8 cellular contexts compared by ENCODE assay signal in the genomic region with DNA sequence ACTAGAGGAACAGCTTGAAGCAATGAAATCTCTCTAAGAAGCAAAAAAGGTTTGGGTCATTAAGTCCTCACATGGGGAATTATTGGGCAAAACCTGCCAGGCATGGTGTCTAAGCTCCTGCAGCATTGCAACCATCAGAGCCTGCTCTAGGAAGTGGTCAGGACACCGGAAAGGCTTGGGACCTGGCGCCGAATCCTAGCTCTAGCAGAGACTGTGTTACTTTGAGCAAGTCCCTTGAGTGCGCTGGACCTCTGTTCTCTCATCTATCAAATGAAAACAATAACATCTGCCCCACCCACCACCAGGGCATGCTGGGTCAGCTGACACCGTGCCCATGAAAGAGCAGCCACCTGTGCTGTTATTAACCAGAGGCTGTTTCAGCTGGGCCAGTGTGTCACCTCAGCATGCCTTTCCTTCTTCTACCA. TPM values are rescaled to one million over a fixed set of nuclear protein-coding genes. Genes with fewer than 3 reads are reported as not detected.
DNase-seq lines count a peak whose midpoint lies in the region; ATAC-seq, FAIRE-seq and TF ChIP-seq lines count a peak whose summit lies in the region.
"Had no signal": no experiment of that assay in that cellular context is flagged by ENCODE, and none has a peak within 500 bp of the region (broad histone marks: within the 10 kb centered on the region; RNA-seq: fewer than 3 reads in every experiment).

No MANE protein-coding gene starts in this region.

- 100% methylated on average over 3 of the region's 5 CpGs; no CpG with 5 or more reads in 1 of the 2 experiments for WGBS in IMR-90 (ENCODE audit: extremely low coverage in 2 of 2, insufficient read length in 1 of 2), 2 experiments

- no peak overlapping the region for H3K56ac ChIP-seq in IMR-90 (ENCODE audit: extremely low read depth, insufficient read depth, low read length)

- peaks cover 29% of the 10 kb centered on the region for H3K9me1 ChIP-seq in IMR-90 (ENCODE audit: insufficient read depth, low read length)

- H3K27me3 ChIP-seq in IMR-90 (ENCODE audit: control insufficient read depth, insufficient read depth, low read length): no peaks in the 10 kb centered on the region

- peak overlapping the region; percentile 63; the same call in 1 of the 2 replicates for H3K4ac ChIP-seq in IMR-90 (ENCODE audit: low read depth, low read length)

- H2BK15ac ChIP-seq in IMR-90 (ENCODE audit: low read depth, low read length): no peak overlapping the region

- no peak for FAIRE-seq in frontal cortex (lab: Jason Lieb, UNC)

- H3K18ac ChIP-seq in IMR-90 (ENCODE audit: low read depth, low read length): no peak overlapping the region

- peaks cover 41 to 74% of the 10 kb centered on the region in 2 experiments for H3K79me1 ChIP-seq in IMR-90 (ENCODE audit: low read depth in 1 of 2, low read length in 2 of 2)

- peaks cover 14% of the 10 kb centered on the region for H3K36me3 ChIP-seq in IMR-90 (ENCODE audit: control insufficient read depth, insufficient read depth, low read length)

- no peak overlapping the region for H2AK9ac ChIP-seq in IMR-90 (replicated peaks; ENCODE audit: low read depth, low read length, poor library complexity)

- H4K5ac ChIP-seq in IMR-90 (ENCODE audit: low read depth, low read length): no peak overlapping the region

- H3K4me3 ChIP-seq in IMR-90 (ENCODE audit: insufficient read depth, low read depth, low read length): no peak overlapping the region

- H4K91ac ChIP-seq in IMR-90 (ENCODE audit: insufficient read depth, low read depth, low read length): no peak overlapping the region

- H3K23ac ChIP-seq in IMR-90 (ENCODE audit: low read depth, low read length): no peak overlapping the region

- H3K27me3 Mint-ChIP-seq in stimulated activated naive B cell treated with anti-CD40 and anti-IgM and Interleukin-4, amounts not matched to agents 10 μg/mL and 1 μg/mL and 100 μg/mL, for 72 hours: no peaks in the 10 kb centered on the region

- intact Hi-C loops in IMR-90 (cut with micrococcal nuclease): no loop called here
- intact Hi-C loops in left colon (cut with DNase I, micrococcal nuclease): no loop called here

- peak overlapping the region; percentile 52; the same call in 1 of the 2 replicates for H3K27ac ChIP-seq in IMR-90 (ENCODE audit: insufficient read depth, low read length)
- peak overlapping the region; percentile 70 for H3K27ac ChIP-seq in VCaP

- peaks cover 47% of the 10 kb centered on the region for H4K20me1 ChIP-seq in IMR-90 (ENCODE audit: insufficient read depth, low read length)

- TF ChIP-seq CTCF in IMR-90 (conservative IDR thresholded peaks at IDR 0.05; ENCODE audit: low read depth, low read length) (no peak), VCaP (conservative IDR thresholded peaks at IDR 0.05) (no peak)

- H3K4me1 ChIP-seq in IMR-90 (ENCODE audit: control insufficient read depth, insufficient read depth, low read length): peaks cover 25% of the 10 kb centered on the region

- TF ChIP-seq RAD21 in IMR-90 (IDR thresholded peaks at IDR 0.05; ENCODE audit: low read length): no peak

- in situ Hi-C loops in IMR-90 (cut with MboI; ENCODE audit: low sequenced_read_pairs): loop anchor here (25.0 kb wide), 1 partner anchor 247 kb away; no protein-coding TSS in a partner anchor

- CTCF ChIA-PET in IMR-90 (lab: Yijun Ruan, JAX): no interaction called here

- no peak overlapping the region for H3K9ac ChIP-seq in IMR-90 (ENCODE audit: low read depth, low read length)

- peak overlapping the region; percentile 91 for H3K27ac Mint-ChIP-seq in stimulated activated naive B cell treated with anti-CD40 and anti-IgM and Interleukin-4, amounts not matched to agents 10 μg/mL and 1 μg/mL and 100 μg/mL, for 72 hours

- no peak overlapping the region for H2BK20ac ChIP-seq in IMR-90 (ENCODE audit: low read depth, low read length)

- peaks cover 43 to 91% of the 10 kb centered on the region in 2 donors for H3K4me1 Mint-ChIP-seq in stimulated activated naive B cell treated with anti-CD40 and anti-IgM and Interleukin-4, amounts not matched to agents 10 μg/mL and 1 μg/mL and 100 μg/mL, for 72 hours

- no peak for TF ChIP-seq POLR2A in IMR-90 (IDR thresholded peaks at IDR 0.05; ENCODE audit: low read depth, low read length)

- no TSS peak for BruUV-seq in IMR-90 (replicated peaks; lab: Mats Ljungman, UMichigan)

- no peak overlapping the region for H2AFZ ChIP-seq in IMR-90 (replicated peaks; ENCODE audit: low read length, poor library complexity)

- H2BK120ac ChIP-seq in IMR-90 (ENCODE audit: low read depth, low read length): no peak overlapping the region; the same call in 1 of the 2 replicates

- no peak overlapping the region for H3K14ac ChIP-seq in IMR-90 (replicated peaks; ENCODE audit: low read depth, low read length)

- no peak for DNase-seq in IMR-90
- DNase-seq in left colon: peak; percentile 74 to 85
- DNase-seq in stimulated activated naive B cell treated with anti-CD40 and anti-IgM and Interleukin-4, amounts not matched to agents 10 μg/mL and 1 μg/mL and 100 μg/mL, for 72 hours: no peak
- DNase-seq in DMS79 treated with DMSO at 0.1 percent for 48 hours (lab: John Stamatoyannopoulos, UW): no peak
- DNase-seq in frontal cortex (ENCODE audit: low spot score in 2 of 2): no peak
- DNase-seq: amygdala had no signal

- peak overlapping the region; percentile 30 for H2BK5ac ChIP-seq in IMR-90 (ENCODE audit: low read depth, low read length, poor library complexity, severe bottlenecking)

- dilution Hi-C loops in IMR-90 (cut with HindIII; ENCODE audit: low sequenced_read_pairs, unreplicated experiment): no loop called here

- no peak overlapping the region for H4K8ac ChIP-seq in IMR-90 (ENCODE audit: low read depth in 2 of 2, low read length in 2 of 2)

- no peaks in the 10 kb centered on the region for H3K9me3 ChIP-seq in IMR-90 (ENCODE audit: control insufficient read depth, insufficient read depth, low read length)

- H3K9me3 Mint-ChIP-seq in stimulated activated naive B cell treated with anti-CD40 and anti-IgM and Interleukin-4, amounts not matched to agents 10 μg/mL and 1 μg/mL and 100 μg/mL, for 72 hours: no peaks in the 10 kb centered on the region

- POLR2A ChIA-PET in IMR-90 (lab: Charles Lee; ENCODE audit: unreplicated experiment): no interaction called here

- H3K4me2 ChIP-seq in IMR-90 (ENCODE audit: low read depth, low read length): no peak overlapping the region

- H2AK5ac ChIP-seq in IMR-90 (ENCODE audit: low read depth, low read length): peak overlapping the region; percentile 68

- H3K36me3 Mint-ChIP-seq in stimulated activated naive B cell treated with anti-CD40 and anti-IgM and Interleukin-4, amounts not matched to agents 10 μg/mL and 1 μg/mL and 100 μg/mL, for 72 hours: peaks cover 24 to 46% of the 10 kb centered on the region in 2 donors

- no peak for ATAC-seq in IMR-90 (ENCODE audit: low read depth)
- peak; percentile 76 for ATAC-seq in left colon
- ATAC-seq in stimulated activated naive B cell treated with anti-CD40 and anti-IgM and Interleukin-4, amounts not matched to agents 10 μg/mL and 1 μg/mL and 100 μg/mL, for 72 hours (replicated peaks): peak; percentile 16 to 31
- ATAC-seq in HG03565 (IDR thresholded peaks at IDR 0.05; ENCODE audit: unreplicated experiment): no peak

- no peak overlapping the region for H3K4me3 Mint-ChIP-seq in stimulated activated naive B cell treated with anti-CD40 and anti-IgM and Interleukin-4, amounts not matched to agents 10 μg/mL and 1 μg/mL and 100 μg/mL, for 72 hours

TF ChIP-seq in IMR-90, 13 proteins besides CTCF, POLR2A, EP300 and RAD21 (continues in another document):
- no peak for TF ChIP-seq MAFK (IDR thresholded peaks at IDR 0.05; ENCODE audit: low read depth, low read length)
- no peak for TF ChIP-seq CHD1 (IDR thresholded peaks at IDR 0.05; ENCODE audit: low read depth, low read length)
- no peak for TF ChIP-seq RFX5 (IDR thresholded peaks at IDR 0.05; ENCODE audit: low read depth, low read length)
- TF ChIP-seq MXI1 (IDR thresholded peaks at IDR 0.05; ENCODE audit: borderline replicate concordance, low read depth, low read length): no peak
- no peak for TF ChIP-seq RCOR1 (IDR thresholded peaks at IDR 0.05; ENCODE audit: insufficient replicate concordance, low read length)
- TF ChIP-seq, protein P1, sequence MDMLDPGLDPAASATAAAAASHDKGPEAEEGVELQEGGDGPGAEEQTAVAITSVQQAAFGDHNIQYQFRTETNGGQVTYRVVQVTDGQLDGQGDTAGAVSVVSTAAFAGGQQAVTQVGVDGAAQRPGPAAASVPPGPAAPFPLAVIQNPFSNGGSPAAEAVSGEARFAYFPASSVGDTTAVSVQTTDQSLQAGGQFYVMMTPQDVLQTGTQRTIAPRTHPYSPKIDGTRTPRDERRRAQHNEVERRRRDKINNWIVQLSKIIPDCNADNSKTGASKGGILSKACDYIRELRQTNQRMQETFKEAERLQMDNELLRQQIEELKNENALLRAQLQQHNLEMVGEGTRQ (IDR thresholded peaks at IDR 0.05; ENCODE audit: low read depth, low read length): no peak
- TF ChIP-seq SMC3 (IDR thresholded peaks at IDR 0.05; ENCODE audit: low read depth, low read length): no peak
- TF ChIP-seq NFE2L2 (IDR thresholded peaks at IDR 0.05; ENCODE audit: low read depth, low read length): no peak

RNA-seq across cellular contexts. Expression of gene TMEM127, which starts 6.3 kb away (rescaled TPM):
- total RNA-seq in IMR-90 (2012; rRNA removed) (20.0 and 35.7 TPM in 2 replicates), left colon (100 to 1,000 TPM in 1 of 2 donors, 10 to 100 TPM in 1; 86.2 to 111 TPM), frontal cortex (14.7 TPM)
- polyA plus RNA-seq in IMR-90 (2012; rRNA removed): 47.6 and 52.2 TPM in 2 replicates
- 15.4 and 45.4 TPM in 2 replicates for polyA plus RNA-seq in IMR-90 (2012; cell fraction: cytosol; rRNA removed)
- 28.8 and 33.4 TPM in 2 replicates for polyA plus RNA-seq in IMR-90 (2012; cell fraction: nucleus; rRNA removed; ENCODE audit: low replicate concordance)

RNA-seq across cellular contexts. Expression of gene CIAO1, which starts 6.5 kb away (rescaled TPM):
- total RNA-seq in IMR-90 (2012; rRNA removed) (85.5 and 94.3 TPM in 2 replicates), left colon (10 to 100 TPM; 61.7 to 68.8 TPM), frontal cortex (74.6 TPM)
- polyA plus RNA-seq in IMR-90 (2012; rRNA removed): 78.8 and 81.1 TPM in 2 replicates
- 70.6 and 76.8 TPM in 2 replicates for polyA plus RNA-seq in IMR-90 (2012; cell fraction: cytosol; rRNA removed)
- 68.9 and 97.1 TPM in 2 replicates for polyA plus RNA-seq in IMR-90 (2012; cell fraction: nucleus; rRNA removed; ENCODE audit: low replicate concordance)

RNA-seq across cellular contexts. Expression of gene SNRNP200, which starts 45.8 kb away (rescaled TPM):
- total RNA-seq in IMR-90 (2012; rRNA removed) (44.1 and 44.2 TPM in 2 replicates), left colon (10 to 100 TPM; 84.8 to 94.7 TPM), frontal cortex (41.6 TPM)
- 108 TPM in 2 replicates for polyA plus RNA-seq in IMR-90 (2012; rRNA removed)
- 51.0 and 82.3 TPM in 2 replicates for polyA plus RNA-seq in IMR-90 (2012; cell fraction: cytosol; rRNA removed)
- polyA plus RNA-seq in IMR-90 (2012; cell fraction: nucleus; rRNA removed; ENCODE audit: low replicate concordance): 226 and 252 TPM in 2 replicates

RNA-seq across cellular contexts. Expression of gene STARD7, which starts 50.9 kb away (rescaled TPM):
- total RNA-seq in IMR-90 (2012; rRNA removed) (138 and 189 TPM in 2 replicates), left colon (100 to 1,000 TPM; 125 to 127 TPM), frontal cortex (174 TPM)
- 51.1 and 61.7 TPM in 2 replicates for polyA plus RNA-seq in IMR-90 (2012; rRNA removed)
- 17.9 and 21.7 TPM in 2 replicates for polyA plus RNA-seq in IMR-90 (2012; cell fraction: cytosol; rRNA removed)
- polyA plus RNA-seq in IMR-90 (2012; cell fraction: nucleus; rRNA removed; ENCODE audit: low replicate concordance): 14.0 and 58.9 TPM in 2 replicates

Comparison
In these comparisons a context has a peak if more than half of its experiments do, and no peak if none do; other contexts are left out.
1. ATAC-seq: peak in left colon (single experiment) and stimulated activated naive B cell treated with anti-CD40 and anti-IgM and Interleukin-4, amounts not matched to agents 10 μg/mL and 1 μg/mL and 100 μg/mL, for 72 hours (2 of 2); none in IMR-90 (single experiment) and HG03565 (single experiment).
2. DNase-seq: peak in left colon (2 of 2); none in IMR-90 (single experiment), stimulated activated naive B cell treated with anti-CD40 and anti-IgM and Interleukin-4, amounts not matched to agents 10 μg/mL and 1 μg/mL and 100 μg/mL, for 72 hours (single experiment), DMS79 treated with DMSO at 0.1 percent for 48 hours (single experiment) and frontal cortex (0 of 2).